In genomic region chr4:7872264-7872771, GRCh38 we compare ENCODE assay signal across 10 cellular contexts.
DNase-seq lines count a peak whose midpoint lies in the region; ATAC-seq, FAIRE-seq and TF ChIP-seq lines count a peak whose summit lies in the region.
"Had no signal": no experiment of that assay in that cellular context is flagged by ENCODE, and none has a peak within 500 bp of the region (broad histone marks: within the 10 kb centered on the region; RNA-seq: fewer than 3 reads in every experiment).

No MANE protein-coding gene starts in this region.

- no peak overlapping the region for H3K4me2 ChIP-seq in GM23338

- FAIRE-seq in urothelium cell line (lab: Jason Lieb, UNC) = no peak
- FAIRE-seq: GM12878 had no signal

- peaks cover 42% of the 10 kb centered on the region for H3K36me3 Mint-ChIP-seq in GM23338 (ENCODE audit: low read depth)

- H3K9me3 Mint-ChIP-seq in GM23338 = peaks cover 21% of the 10 kb centered on the region

- ATAC-seq in GM23338 (no peak), HG02798 (IDR thresholded peaks at IDR 0.05; ENCODE audit: poor library complexity, unreplicated experiment) (no peak), GM21390 (IDR thresholded peaks at IDR 0.05; ENCODE audit: unreplicated experiment) (no peak)
- ATAC-seq: GM12878 had no signal

- H3K4me1 Mint-ChIP-seq in GM23338 = peaks cover 21% of the 10 kb centered on the region

- peaks cover 6% of the 10 kb centered on the region for H3K27me3 Mint-ChIP-seq in GM23338 (ENCODE audit: insufficient read depth, low read depth, poor library complexity)

- H3K9me2 ChIP-seq in GM23338 (ENCODE audit: insufficient read depth) = no peaks in the 10 kb centered on the region

- H3K4me1 ChIP-seq in esophagus (ENCODE audit: control insufficient read depth in 2 of 2, insufficient read depth in 2 of 2, low read length in 1 of 2) (peaks cover 0 to 4% of the 10 kb centered on the region in 2 donors), GM23338 (ENCODE audit: insufficient read depth) (peaks cover 26% of the 10 kb centered on the region)

- H3K27ac Mint-ChIP-seq in GM23338 = no peak overlapping the region

- 21 to 24% methylated on average over 4 of the region's 4 CpGs for WGBS in esophagus, 2 donors

- peaks cover 35% of the 10 kb centered on the region for H3K79me2 ChIP-seq in GM23338 (replicated peaks; ENCODE audit: insufficient read depth)

- H4K20me1 ChIP-seq in GM23338 (replicated peaks; ENCODE audit: insufficient read depth) = no peaks in the 10 kb centered on the region; the same call in 1 of the 2 replicates

- no peaks in the 10 kb centered on the region for H3F3A ChIP-seq in GM23338 (replicated peaks; ENCODE audit: low read depth)

- no peak for TF ChIP-seq CTCF in GM23338 (conservative IDR thresholded peaks at IDR 0.05; ENCODE audit: low read depth in 2 of 2)

- no peak overlapping the region for H3K4me3 Mint-ChIP-seq in GM23338

- DNase-seq in DMS79 treated with DMSO at 0.1 percent for 48 hours (lab: John Stamatoyannopoulos, UW) (peak; percentile 48), NCI-H226 (peak; percentile 88), pons (ENCODE audit: low spot score) (peak; percentile 33), urothelium cell line (ENCODE audit: low spot score) (no peak), GM23338 (ENCODE audit: low spot score) (no peak)

- no peak overlapping the region for H2AFZ ChIP-seq in GM23338

- H3K27ac ChIP-seq in esophagus (ENCODE audit: low read depth in 2 of 2, low read length in 1 of 2) (peak overlapping the region; percentile 11 to 38), GM23338 (ENCODE audit: low read depth) (no peak overlapping the region)
- H3K27ac ChIP-seq: HL-60 had no signal

- no peaks in the 10 kb centered on the region for H3K9me3 ChIP-seq in esophagus (ENCODE audit: control insufficient read depth in 2 of 2, insufficient read depth in 1 of 2, low read depth in 1 of 2, low read length in 1 of 2)

- H3K4me3 ChIP-seq in esophagus (ENCODE audit: low read depth in 1 of 2, low read length in 2 of 2) = no peak overlapping the region
- H3K4me3 ChIP-seq in GM23338 = no peak overlapping the region
- H3K4me3 ChIP-seq: GM12878 had no signal

- peaks cover 3% of the 10 kb centered on the region in 2 donors for H3K36me3 ChIP-seq in esophagus (ENCODE audit: control insufficient read depth in 2 of 2, insufficient read depth in 2 of 2, low read length in 1 of 2)
- no peaks in the 10 kb centered on the region for H3K36me3 ChIP-seq in GM23338 (ENCODE audit: insufficient read depth)

- H3K27me3 ChIP-seq in esophagus (ENCODE audit: control insufficient read depth in 1 of 2, insufficient read depth in 2 of 2, low read length in 2 of 2) (no peaks in the 10 kb centered on the region), GM23338 (ENCODE audit: insufficient read depth) (no peaks in the 10 kb centered on the region)

TF ChIP-seq in GM23338, 12 proteins besides CTCF, POLR2A, EP300 and RAD21 (continues in another document):
- no peak for TF ChIP-seq ZNF114 (CRISPR knock-in tag; IDR thresholded peaks at IDR 0.05)
- TF ChIP-seq EZH2 (IDR thresholded peaks at IDR 0.05; ENCODE audit: low read depth, unreplicated experiment) = no peak
- no peak for TF ChIP-seq STAT1 (IDR thresholded peaks at IDR 0.05; ENCODE audit: unreplicated experiment)
- no peak for TF ChIP-seq ZNF462 (CRISPR knock-in tag; IDR thresholded peaks at IDR 0.05)
- TF ChIP-seq, protein P1, sequence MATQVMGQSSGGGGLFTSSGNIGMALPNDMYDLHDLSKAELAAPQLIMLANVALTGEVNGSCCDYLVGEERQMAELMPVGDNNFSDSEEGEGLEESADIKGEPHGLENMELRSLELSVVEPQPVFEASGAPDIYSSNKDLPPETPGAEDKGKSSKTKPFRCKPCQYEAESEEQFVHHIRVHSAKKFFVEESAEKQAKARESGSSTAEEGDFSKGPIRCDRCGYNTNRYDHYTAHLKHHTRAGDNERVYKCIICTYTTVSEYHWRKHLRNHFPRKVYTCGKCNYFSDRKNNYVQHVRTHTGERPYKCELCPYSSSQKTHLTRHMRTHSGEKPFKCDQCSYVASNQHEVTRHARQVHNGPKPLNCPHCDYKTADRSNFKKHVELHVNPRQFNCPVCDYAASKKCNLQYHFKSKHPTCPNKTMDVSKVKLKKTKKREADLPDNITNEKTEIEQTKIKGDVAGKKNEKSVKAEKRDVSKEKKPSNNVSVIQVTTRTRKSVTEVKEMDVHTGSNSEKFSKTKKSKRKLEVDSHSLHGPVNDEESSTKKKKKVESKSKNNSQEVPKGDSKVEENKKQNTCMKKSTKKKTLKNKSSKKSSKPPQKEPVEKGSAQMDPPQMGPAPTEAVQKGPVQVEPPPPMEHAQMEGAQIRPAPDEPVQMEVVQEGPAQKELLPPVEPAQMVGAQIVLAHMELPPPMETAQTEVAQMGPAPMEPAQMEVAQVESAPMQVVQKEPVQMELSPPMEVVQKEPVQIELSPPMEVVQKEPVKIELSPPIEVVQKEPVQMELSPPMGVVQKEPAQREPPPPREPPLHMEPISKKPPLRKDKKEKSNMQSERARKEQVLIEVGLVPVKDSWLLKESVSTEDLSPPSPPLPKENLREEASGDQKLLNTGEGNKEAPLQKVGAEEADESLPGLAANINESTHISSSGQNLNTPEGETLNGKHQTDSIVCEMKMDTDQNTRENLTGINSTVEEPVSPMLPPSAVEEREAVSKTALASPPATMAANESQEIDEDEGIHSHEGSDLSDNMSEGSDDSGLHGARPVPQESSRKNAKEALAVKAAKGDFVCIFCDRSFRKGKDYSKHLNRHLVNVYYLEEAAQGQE (IDR thresholded peaks at IDR 0.05; ENCODE audit: unreplicated experiment) = no peak
- no peak for TF ChIP-seq POLR2AphosphoS5 (IDR thresholded peaks at IDR 0.05; ENCODE audit: low read depth)
- no peak for TF ChIP-seq CREB1 (CRISPR knock-in tag; IDR thresholded peaks at IDR 0.05; ENCODE audit: low read depth)
- no peak for TF ChIP-seq ETS1 (IDR thresholded peaks at IDR 0.05)
- no peak for TF ChIP-seq EZH2phosphoT487 (IDR thresholded peaks at IDR 0.05; ENCODE audit: unreplicated experiment)

Comparison
In these comparisons a context has a peak if more than half of its experiments do, and no peak if none do; other contexts are left out.
1. DNase-seq: peak in DMS79 treated with DMSO at 0.1 percent for 48 hours (single experiment), NCI-H226 (single experiment) and pons (single experiment); none in urothelium cell line (single experiment) and GM23338 (single experiment).